19 cellular contexts compared by ENCODE assay signal in genomic region chr20:4013041-4013440, GRCh38. TPM values are rescaled to one million over a fixed set of nuclear protein-coding genes. Genes with fewer than 3 reads are reported as not detected.
DNase-seq lines count a peak whose midpoint lies in the region; ATAC-seq and TF ChIP-seq lines count a peak whose summit lies in the region.
"Had no signal": no experiment of that assay in that cellular context is flagged by ENCODE, and none has a peak within 500 bp of the region (broad histone marks: within the 10 kb centered on the region; RNA-seq: fewer than 3 reads in every experiment).

No MANE protein-coding gene starts in this region.

- H3K4me2 ChIP-seq in BLaER1 (peak overlapping the region; percentile 93), PC-9 (peak overlapping the region; percentile 82)

- peaks cover 44% of the 10 kb centered on the region for H3K4me1 Mint-ChIP-seq in activated CD4-positive, alpha-beta T cell treated with anti-CD3 and anti-CD28 coated beads, Interleukin-2, amount 10 ng/mL, durations not matched to agents 24 days and 14 days

- no peak for ATAC-seq in HG02571 (IDR thresholded peaks at IDR 0.05; ENCODE audit: unreplicated experiment)
- ATAC-seq: CD8-positive, alpha-beta T cell; natural killer cell; T-helper 17 cell had no signal

- H2AFZ ChIP-seq in PC-9 = no peak overlapping the region

- no peak overlapping the region for H3K9ac ChIP-seq in BLaER1

- H3K4me3 Mint-ChIP-seq in activated CD4-positive, alpha-beta T cell treated with anti-CD3 and anti-CD28 coated beads, Interleukin-2, amount 10 ng/mL, durations not matched to agents 24 days and 14 days = no peak overlapping the region
- H3K4me3 Mint-ChIP-seq: activated B cell treated with CpG ODN at 0.5 μM for 24 hours had no signal

- peaks cover 12% of the 10 kb centered on the region for H3K36me3 ChIP-seq in BLaER1
- H3K36me3 ChIP-seq in PC-9 (ENCODE audit: low read depth) = peaks cover 13% of the 10 kb centered on the region; the same call in 1 of the 2 replicates
- no peaks in the 10 kb centered on the region for H3K36me3 ChIP-seq in sigmoid colon
- H3K36me3 ChIP-seq in MG63 = no peaks in the 10 kb centered on the region
- H3K36me3 ChIP-seq: suprapubic skin had no signal

- H3K9me3 ChIP-seq in BLaER1 = no peaks in the 10 kb centered on the region
- no peaks in the 10 kb centered on the region for H3K9me3 ChIP-seq in PC-9 (ENCODE audit: insufficient read depth, low read depth)
- H3K9me3 ChIP-seq in sigmoid colon = no peaks in the 10 kb centered on the region
- H3K9me3 ChIP-seq in MG63 = no peaks in the 10 kb centered on the region
- H3K9me3 ChIP-seq: suprapubic skin had no signal

- no peak for TF ChIP-seq POLR2A in sigmoid colon (IDR thresholded peaks at IDR 0.05)

- intact Hi-C loops in PC-9 (cut with micrococcal nuclease; ENCODE audit: unreplicated experiment) = loop anchor here (10.0 kb wide), 1 partner anchor 228 kb away; the partner anchor contains the start of genes CENPB and SPEF1
- intact Hi-C loops in sigmoid colon (cut with DNase I) = loop anchor here (5.0 to 10.0 kb wide), 2 partner anchors 81 to 228 kb away; partner anchors contain the start of genes CENPB and SPEF1
- intact Hi-C loops in activated CD4-positive, alpha-beta T cell treated with anti-CD3 and anti-CD28 coated beads, Interleukin-2, amount 10 ng/mL, durations not matched to agents 24 days and 14 days (cut with micrococcal nuclease) = loop anchor here (5.0 kb wide), 1 partner anchor 216 kb away; the partner anchor contains the start of gene CDC25B

- H3K27me3 Mint-ChIP-seq in activated CD4-positive, alpha-beta T cell treated with anti-CD3 and anti-CD28 coated beads, Interleukin-2, amount 10 ng/mL, durations not matched to agents 24 days and 14 days = no peaks in the 10 kb centered on the region
- H3K27me3 Mint-ChIP-seq: activated B cell treated with CpG ODN at 0.5 μM for 24 hours, T-helper 17 cell had no signal

- H3K4me1 ChIP-seq in BLaER1 (peaks cover 56% of the 10 kb centered on the region), PC-9 (replicated peaks; ENCODE audit: insufficient read depth) (peaks cover 48% of the 10 kb centered on the region), sigmoid colon (peaks cover 0 to 21% (median 18%) of the 10 kb centered on the region in 4 donors)

- peaks cover 42% of the 10 kb centered on the region for H3F3A ChIP-seq in PC-9 (ENCODE audit: insufficient read depth, low read depth)

- H3K27ac Mint-ChIP-seq in activated CD4-positive, alpha-beta T cell treated with anti-CD3 and anti-CD28 coated beads, Interleukin-2, amount 10 ng/mL, durations not matched to agents 24 days and 14 days = no peak overlapping the region
- H3K27ac Mint-ChIP-seq: activated B cell treated with CpG ODN at 0.5 μM for 24 hours; activated T-helper 2 cell treated with anti-CD3 and anti-CD28 coated beads, Interferon-gamma antibody, Interleukin-2, Interleukin-4, amounts not matched to agents 10 μg/mL and 5 μg/mL and 100 μg/mL, durations not matched to agents 14 hours and 24 hours and 36 hours; CD8-positive, alpha-beta T cell had no signal

- no peak for TF ChIP-seq CTCF in PC-9 (conservative IDR thresholded peaks at IDR 0.05)
- TF ChIP-seq CTCF in fibroblast of mammary gland (conservative IDR thresholded peaks at IDR 0.05; ENCODE audit: control insufficient read depth, insufficient read depth, low read depth, low read length) = no peak
- no peak for TF ChIP-seq CTCF in sigmoid colon (IDR thresholded peaks at IDR 0.05)

- CTCF ChIA-PET in PC-9 (lab: Charles Lee) = interaction anchor here (0.7 to 2.1 kb wide), 3 partner anchors 9 to 72 kb away, joined by 3 to 9 read pairs (median 7); no protein-coding TSS in a partner anchor

- TF ChIP-seq EP300 in sigmoid colon (IDR thresholded peaks at IDR 0.05) = no peak

- H3K36me3 Mint-ChIP-seq in activated CD4-positive, alpha-beta T cell treated with anti-CD3 and anti-CD28 coated beads, Interleukin-2, amount 10 ng/mL, durations not matched to agents 24 days and 14 days (ENCODE audit: low read depth) = peaks cover 16% of the 10 kb centered on the region
- H3K36me3 Mint-ChIP-seq: natural killer cell had no signal

- no peak overlapping the region for H3K4me3 ChIP-seq in BLaER1
- peak overlapping the region; percentile 92; the same call in 1 of the 2 replicates for H3K4me3 ChIP-seq in PC-9
- peak overlapping the region; percentile 85 for H3K4me3 ChIP-seq in fibroblast of mammary gland (ENCODE audit: control insufficient read depth, low read depth, low read length)
- H3K4me3 ChIP-seq in sigmoid colon = no peak overlapping the region
- H3K4me3 ChIP-seq in MG63 = no peak overlapping the region
- H3K4me3 ChIP-seq: suprapubic skin had no signal

- no peaks in the 10 kb centered on the region for H3K9me2 ChIP-seq in PC-9 (ENCODE audit: insufficient read depth)

- 64 to 85% methylated on average over 2 of the region's 2 CpGs for WGBS in sigmoid colon, 2 donors

- peaks cover 77% of the 10 kb centered on the region for H3K79me2 ChIP-seq in PC-9 (ENCODE audit: low read depth)

- no peaks in the 10 kb centered on the region for H3K9me3 Mint-ChIP-seq in activated CD4-positive, alpha-beta T cell treated with anti-CD3 and anti-CD28 coated beads, Interleukin-2, amount 10 ng/mL, durations not matched to agents 24 days and 14 days
- H3K9me3 Mint-ChIP-seq: activated B cell treated with CpG ODN at 0.5 μM for 24 hours; activated T-helper 2 cell treated with anti-CD3 and anti-CD28 coated beads, Interferon-gamma antibody, Interleukin-2, Interleukin-4, amounts not matched to agents 10 μg/mL and 5 μg/mL and 100 μg/mL, durations not matched to agents 14 hours and 24 hours and 36 hours; CD8-positive, alpha-beta T cell; natural killer cell had no signal

- POLR2A ChIA-PET in PC-9 (lab: Charles Lee; ENCODE audit: unreplicated experiment) = interaction anchor here (0.6 kb wide), 2 partner anchors 71 to 73 kb away, joined by 3 to 4 read pairs; no protein-coding TSS in a partner anchor

- BruUV-seq in PC-9 (replicated peaks; lab: Mats Ljungman, UMichigan) = no TSS peak

- H4K20me1 ChIP-seq in BLaER1 (peaks cover 58% of the 10 kb centered on the region), PC-9 (ENCODE audit: insufficient read depth) (no peaks in the 10 kb centered on the region)

- H3K27ac ChIP-seq in BLaER1 = no peak overlapping the region
- peak overlapping the region; percentile 62 for H3K27ac ChIP-seq in PC-9
- H3K27ac ChIP-seq in sigmoid colon = peak overlapping the region in 3 of 4 donors; percentile 3 to 86 (median 68)
- H3K27ac ChIP-seq: suprapubic skin had no signal

- H3K27me3 ChIP-seq in BLaER1 = no peaks in the 10 kb centered on the region
- no peaks in the 10 kb centered on the region for H3K27me3 ChIP-seq in PC-9 (ENCODE audit: insufficient read depth, low read depth)
- no peaks in the 10 kb centered on the region for H3K27me3 ChIP-seq in sigmoid colon
- no peaks in the 10 kb centered on the region for H3K27me3 ChIP-seq in MG63
- H3K27me3 ChIP-seq: suprapubic skin had no signal

- DNase-seq in PC-9 (no peak), fibroblast of mammary gland (ENCODE audit: low read depth) (no peak), sigmoid colon (no peak), SW 1271 (lab: John Stamatoyannopoulos, UW) (no peak), MG63 (no peak)
- DNase-seq in activated CD4-positive, alpha-beta T cell treated with anti-CD3 and anti-CD28 coated beads, Interleukin-2, amount 10 ng/mL, durations not matched to agents 24 days and 14 days = no peak
- DNase-seq: activated B cell treated with CpG ODN at 0.5 μM for 24 hours; CD8-positive, alpha-beta T cell; dermis blood vessel endothelial cell; mammary epithelial cell; natural killer cell; NCI-H2029 treated with DMSO at 0.1 percent for 48 hours; NCI-H510A; Right ventricle myocardium superior; T-helper 17 cell had no signal

RNA-seq across cellular contexts. Expression of gene RNF24, which starts 2.3 kb away (rescaled TPM):
- 60.5 and 89.0 TPM in 2 replicates for total RNA-seq in PC-9 (2021)
- 10 to 100 TPM in 2 of 4 donors, 1 to 10 TPM in 2; 5.6 to 11.0 (median 9.9) TPM for total RNA-seq in sigmoid colon
- 1 to 10 TPM in 2 of 3 donors, under 1 TPM in 1; 0.60 to 4.6 (median 1.4) TPM for polyA plus RNA-seq in sigmoid colon
- total RNA-seq in activated CD4-positive, alpha-beta T cell treated with anti-CD3 and anti-CD28 coated beads, Interleukin-2, amount 10 ng/mL, durations not matched to agents 24 days and 14 days = 13.6 and 15.4 TPM in 2 replicates
- total RNA-seq in MG63 (2014; rRNA removed; shearing (Covaris generic); ENCODE audit: low replicate concordance) = 2.8 and 4.6 TPM in 2 replicates

Comparison
In these comparisons a context has a peak if more than half of its experiments do, and no peak if none do; other contexts are left out.
1. H3K4me3 ChIP-seq: peak in PC-9 (single experiment) and fibroblast of mammary gland (single experiment); none in BLaER1 (single experiment), sigmoid colon (0 of 4) and MG63 (single experiment).